Comparison of ENCODE assay signal across 22 cellular contexts in the genomic region with DNA sequence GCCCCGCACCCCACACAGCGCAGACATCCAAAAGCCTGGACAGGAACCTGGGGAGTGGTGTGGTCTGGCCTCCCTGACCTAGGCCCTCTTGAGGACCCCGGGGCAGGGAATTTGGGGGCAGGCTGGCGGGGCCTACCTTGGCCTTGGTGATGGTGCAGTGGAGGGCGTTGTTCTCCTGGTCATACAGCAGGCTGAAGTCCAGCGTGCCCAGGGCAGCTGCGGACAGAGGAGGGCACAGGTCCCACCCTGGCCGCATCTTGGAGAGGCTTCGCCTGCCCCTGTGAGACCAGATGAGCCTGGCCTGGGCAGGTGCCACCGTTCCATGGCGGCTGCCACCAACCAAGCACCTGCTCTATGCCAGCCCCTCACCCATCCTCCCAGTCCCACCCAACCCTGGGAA. TPM values are rescaled to one million over a fixed set of nuclear protein-coding genes. Genes with fewer than 3 reads are reported as not detected.
A peak's percentile ranks its signal among the peaks of the same experiment; 100 is the strongest.
DNase-seq lines count a peak whose midpoint lies in the region; ATAC-seq, FAIRE-seq and TF ChIP-seq lines count a peak whose summit lies in the region.
"Had no signal": no experiment of that assay in that cellular context is flagged by ENCODE, and none has a peak within 500 bp of the region (broad histone marks: within the 10 kb centered on the region; RNA-seq: fewer than 3 reads in every experiment).

No MANE protein-coding gene starts in this region.

- DNase-seq in stimulated activated naive CD8-positive, alpha-beta T cell treated with anti-CD3 and anti-CD28 coated beads, Interleukin-15, Interleukin-2, amounts not matched to agents 100 U/mL and 50 U/mL, for 24 hours: no peak
- DNase-seq in stimulated activated naive CD8-positive, alpha-beta T cell treated with anti-CD3 and anti-CD28 coated beads, Interleukin-15, amount 100 ng/mL, for 72 hours: no peak
- peak; percentile 56 for DNase-seq in kidney
- no peak for DNase-seq in T-cell
- no peak for DNase-seq in osteocyte (ENCODE audit: extremely low spot score, unreplicated experiment)
- DNase-seq: CD4-positive, alpha-beta T cell; CD8-positive, alpha-beta memory T cell; DMS 273 treated with DMSO at 0.1 percent for 48 hours; DMS79; EL; GDM1; HFFc6 had no signal

- H3K27me3 Mint-ChIP-seq in stimulated activated naive CD8-positive, alpha-beta T cell treated with anti-CD3 and anti-CD28 coated beads, Interleukin-15, amount 100 ng/mL, for 72 hours: peaks cover 13% of the 10 kb centered on the region
- H3K27me3 Mint-ChIP-seq in stimulated activated memory B cell treated with anti-CD40 and anti-IgM and Interleukin-4, amounts not matched to agents 10 μg/mL and 1 μg/mL and 100 μg/mL, for 72 hours: peaks cover 32% of the 10 kb centered on the region
- peaks cover 4 to 6% of the 10 kb centered on the region in 2 donors for H3K27me3 Mint-ChIP-seq in T-cell
- peaks cover 14% of the 10 kb centered on the region for H3K27me3 Mint-ChIP-seq in osteocyte (ENCODE audit: unreplicated experiment)

- no peak for FAIRE-seq in kidney (lab: Jason Lieb, UNC)
- FAIRE-seq: D721Med, GM12878, H54 had no signal

- H3K4me1 ChIP-seq in kidney (ENCODE audit: control insufficient read depth in 1 of 2, insufficient read depth in 1 of 2, low read depth in 1 of 2, low read length in 2 of 2): no peaks in the 10 kb centered on the region
- H3K4me1 ChIP-seq: HAP-1 had no signal

- ATAC-seq in stimulated activated naive CD8-positive, alpha-beta T cell treated with anti-CD3 and anti-CD28 coated beads, Interleukin-15, Interleukin-2, amounts not matched to agents 100 U/mL and 50 U/mL, for 24 hours: peak; percentile 23
- ATAC-seq in stimulated activated naive CD8-positive, alpha-beta T cell treated with anti-CD3 and anti-CD28 coated beads, Interleukin-15, amount 100 ng/mL, for 72 hours: no peak
- ATAC-seq in stimulated activated memory B cell treated with anti-CD40 and anti-IgM and Interleukin-4, amounts not matched to agents 10 μg/mL and 1 μg/mL and 100 μg/mL, for 72 hours: peak; percentile 16
- no peak for ATAC-seq in T-cell (replicated peaks in 1 of 4)
- ATAC-seq: GM12878, GM23338 had no signal

- H3K36me3 ChIP-seq in kidney (ENCODE audit: control insufficient read depth in 1 of 2, insufficient read depth in 2 of 2, low read length in 2 of 2): no peaks in the 10 kb centered on the region
- H3K36me3 ChIP-seq: HAP-1 had no signal

- H3K4me3 ChIP-seq in kidney (ENCODE audit: low read length in 2 of 2): no peak overlapping the region
- H3K4me3 ChIP-seq: GM12878, GM23338, HAP-1 had no signal

- intact Hi-C loops in kidney (cut with DNase I): no loop called here

- TF ChIP-seq CTCF in kidney (IDR thresholded peaks at IDR 0.05; ENCODE audit: borderline replicate concordance, extremely low read depth, insufficient read depth) (no peak), osteocyte (IDR thresholded peaks at IDR 0.05) (no peak)

- POLR2A ChIA-PET in T-cell (lab: Charles Lee): no interaction called here

- H3K9me3 Mint-ChIP-seq in stimulated activated naive CD8-positive, alpha-beta T cell treated with anti-CD3 and anti-CD28 coated beads, Interleukin-15, amount 100 ng/mL, for 72 hours: no peaks in the 10 kb centered on the region
- no peaks in the 10 kb centered on the region for H3K9me3 Mint-ChIP-seq in stimulated activated memory B cell treated with anti-CD40 and anti-IgM and Interleukin-4, amounts not matched to agents 10 μg/mL and 1 μg/mL and 100 μg/mL, for 72 hours
- H3K9me3 Mint-ChIP-seq in T-cell (no peaks in the 10 kb centered on the region), osteocyte (ENCODE audit: unreplicated experiment) (no peaks in the 10 kb centered on the region)
- H3K9me3 Mint-ChIP-seq: CD4-positive, alpha-beta T cell; CD8-positive, alpha-beta memory T cell; GM23338; HFFc6 had no signal

- CTCF ChIA-PET in T-cell (lab: Charles Lee): no interaction called here

- H3K36me3 Mint-ChIP-seq in stimulated activated memory B cell treated with anti-CD40 and anti-IgM and Interleukin-4, amounts not matched to agents 10 μg/mL and 1 μg/mL and 100 μg/mL, for 72 hours: no peaks in the 10 kb centered on the region
- H3K36me3 Mint-ChIP-seq in T-cell (no peaks in the 10 kb centered on the region), osteocyte (ENCODE audit: unreplicated experiment) (no peaks in the 10 kb centered on the region)
- H3K36me3 Mint-ChIP-seq: CD8-positive, alpha-beta memory T cell had no signal

- H3K27ac Mint-ChIP-seq in stimulated activated naive CD8-positive, alpha-beta T cell treated with anti-CD3 and anti-CD28 coated beads, Interleukin-15, amount 100 ng/mL, for 72 hours: no peak overlapping the region
- H3K27ac Mint-ChIP-seq in stimulated activated memory B cell treated with anti-CD40 and anti-IgM and Interleukin-4, amounts not matched to agents 10 μg/mL and 1 μg/mL and 100 μg/mL, for 72 hours: no peak overlapping the region
- H3K27ac Mint-ChIP-seq in T-cell: no peak overlapping the region
- no peak overlapping the region for H3K27ac Mint-ChIP-seq in osteocyte (ENCODE audit: unreplicated experiment)
- H3K27ac Mint-ChIP-seq: CD4-positive, alpha-beta T cell; CD8-positive, alpha-beta memory T cell; GM23338; HFFc6 had no signal

- no peak overlapping the region for H3K27ac ChIP-seq in kidney (ENCODE audit: low read depth in 2 of 2, low read length in 2 of 2)
- H3K27ac ChIP-seq: C4-2B had no signal

- H3K4me1 Mint-ChIP-seq in stimulated activated naive CD8-positive, alpha-beta T cell treated with anti-CD3 and anti-CD28 coated beads, Interleukin-15, amount 100 ng/mL, for 72 hours: peaks cover 9% of the 10 kb centered on the region
- no peaks in the 10 kb centered on the region for H3K4me1 Mint-ChIP-seq in stimulated activated memory B cell treated with anti-CD40 and anti-IgM and Interleukin-4, amounts not matched to agents 10 μg/mL and 1 μg/mL and 100 μg/mL, for 72 hours
- H3K4me1 Mint-ChIP-seq in T-cell: no peaks in the 10 kb centered on the region
- no peaks in the 10 kb centered on the region for H3K4me1 Mint-ChIP-seq in osteocyte (ENCODE audit: unreplicated experiment)
- H3K4me1 Mint-ChIP-seq: CD8-positive, alpha-beta memory T cell; GM23338 had no signal

- no peak overlapping the region for H3K4me3 Mint-ChIP-seq in stimulated activated naive CD8-positive, alpha-beta T cell treated with anti-CD3 and anti-CD28 coated beads, Interleukin-15, amount 100 ng/mL, for 72 hours
- no peak overlapping the region for H3K4me3 Mint-ChIP-seq in stimulated activated memory B cell treated with anti-CD40 and anti-IgM and Interleukin-4, amounts not matched to agents 10 μg/mL and 1 μg/mL and 100 μg/mL, for 72 hours
- H3K4me3 Mint-ChIP-seq in T-cell: no peak overlapping the region
- no peak overlapping the region for H3K4me3 Mint-ChIP-seq in osteocyte (ENCODE audit: unreplicated experiment)
- H3K4me3 Mint-ChIP-seq: CD4-positive, alpha-beta T cell; CD8-positive, alpha-beta memory T cell; GM23338; HFFc6 had no signal

- no peak overlapping the region for H3K9ac ChIP-seq in kidney (ENCODE audit: low read length in 2 of 2)

- no peaks in the 10 kb centered on the region for H3K9me3 ChIP-seq in kidney (ENCODE audit: control insufficient read depth in 1 of 2, low read length in 2 of 2)
- H3K9me3 ChIP-seq: HAP-1 had no signal

RNA-seq across cellular contexts. Expression of a gene that starts 9.0 kb away (rescaled TPM):
- total RNA-seq in kidney (21.6 TPM), T-cell (under 1 TPM in 3 of 5 donors, not detected in 2; 0.05 to 0.16 (median 0.09) TPM), osteocyte (0.10 TPM in 1 of 2 replicates, not detected in the other)
- polyA plus RNA-seq in kidney (ENCODE audit: insufficient read depth, low read depth, low replicate concordance): 4.2 TPM
- total RNA-seq: GM12878, HFFc6 had no signal
- polyA plus RNA-seq: BJ; CD8-positive, alpha-beta memory T cell; GM12878 had no signal

RNA-seq across cellular contexts. Expression of a gene that starts 35.0 kb away (rescaled TPM):
- total RNA-seq in kidney (not detected), T-cell (not detected), osteocyte (not detected in 2 replicates)
- polyA plus RNA-seq in kidney (ENCODE audit: insufficient read depth, low read depth, low replicate concordance): not detected
- total RNA-seq: A172; A673; CD4-positive, alpha-beta T cell; CD8-positive, alpha-beta memory T cell; GM12878; GM23338; HFFc6 had no signal
- polyA plus RNA-seq: BJ; CD8-positive, alpha-beta memory T cell; GM12878; GM23338 had no signal

Comparison
In these comparisons a context has a peak if more than half of its experiments do, and no peak if none do; other contexts are left out.
1. ATAC-seq: peak in stimulated activated naive CD8-positive, alpha-beta T cell treated with anti-CD3 and anti-CD28 coated beads, Interleukin-15, Interleukin-2, amounts not matched to agents 100 U/mL and 50 U/mL, for 24 hours (single experiment) and stimulated activated memory B cell treated with anti-CD40 and anti-IgM and Interleukin-4, amounts not matched to agents 10 μg/mL and 1 μg/mL and 100 μg/mL, for 72 hours (single experiment); none in stimulated activated naive CD8-positive, alpha-beta T cell treated with anti-CD3 and anti-CD28 coated beads, Interleukin-15, amount 100 ng/mL, for 72 hours (single experiment) and T-cell (0 of 4).
2. RNA of a gene that starts 9.0 kb away (total RNA-seq): 21.6 TPM in kidney (single experiment); 0.05 to 0.16 TPM in T-cell and 0.10 TPM in osteocyte; every median in the first group is over 10 times any median in the second.